ENCODE assay signal across 1 cellular context in genomic region chr7:82624337-82624736, GRCh38.
TF ChIP-seq lines count a peak whose summit lies in the region.

No MANE protein-coding gene starts in this region.

TF ChIP-seq in IMR-90, 13 proteins besides CTCF, POLR2A, EP300 and RAD21 (continued from another document):
- TF ChIP-seq ELK1 (IDR thresholded peaks at IDR 0.05; ENCODE audit: borderline replicate concordance, low read depth, low read length) (no peak), CHD1 (IDR thresholded peaks at IDR 0.05; ENCODE audit: low read depth, low read length) (no peak), RCOR1 (IDR thresholded peaks at IDR 0.05; ENCODE audit: insufficient replicate concordance, low read length) (no peak), NFE2L2 (IDR thresholded peaks at IDR 0.05; ENCODE audit: low read depth, low read length) (no peak), BHLHE40 (IDR thresholded peaks at IDR 0.05; ENCODE audit: low read depth, low read length) (no peak), MXI1 (IDR thresholded peaks at IDR 0.05; ENCODE audit: borderline replicate concordance, low read depth, low read length) (no peak)
